ENCODE assay signal across 8 cellular contexts in the genomic region with DNA sequence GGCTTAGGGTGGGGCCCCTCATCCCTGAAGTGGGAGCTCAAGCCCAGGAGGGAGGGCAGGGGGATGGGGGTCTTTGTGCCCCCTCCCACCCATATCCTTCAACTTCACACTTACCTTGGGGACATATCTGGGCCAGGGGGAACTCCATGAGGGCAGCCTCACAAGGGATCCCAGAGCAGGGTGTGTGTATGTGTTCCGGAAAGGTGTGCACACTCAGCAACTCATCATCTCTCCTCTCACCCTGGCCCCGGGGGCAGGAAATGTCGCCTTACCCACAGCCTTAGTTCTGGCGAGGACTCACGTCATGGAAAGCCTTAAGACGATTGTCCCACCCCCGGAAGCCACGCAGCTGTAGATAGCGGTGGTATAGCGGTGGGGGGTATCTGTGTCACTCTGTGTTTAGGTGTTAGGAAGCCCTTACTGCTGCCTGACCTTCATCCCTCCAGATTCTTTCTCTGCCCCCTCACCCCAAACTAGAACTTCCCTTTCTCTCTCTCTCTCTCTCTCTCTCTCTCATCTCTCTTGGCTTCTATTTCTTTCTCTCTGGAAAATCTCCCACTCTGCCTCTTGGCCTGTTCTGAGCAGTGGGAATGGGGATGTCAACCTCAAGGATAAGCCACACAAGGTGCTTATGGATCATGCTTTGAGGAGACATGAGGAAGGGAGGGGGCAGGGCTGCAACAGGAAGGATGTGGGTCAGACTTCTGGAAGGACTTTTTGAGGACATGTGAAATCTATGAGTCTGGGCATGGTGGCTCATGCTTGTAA. TPM values are rescaled to one million over a fixed set of nuclear protein-coding genes. Genes with fewer than 3 reads are reported as not detected.
DNase-seq lines count a peak whose midpoint lies in the region; ATAC-seq, FAIRE-seq and TF ChIP-seq lines count a peak whose summit lies in the region.

Gene SH2D2A, minus strand, starts transcription at position 288 of the 768 bp plus-strand sequence. Its CDS starts 140 bp downstream, at position 148.

- TF ChIP-seq CTCF in GM12878 (IDR thresholded peaks at IDR 0.05 in 2 of 3, conservative IDR thresholded peaks at IDR 0.05 in 1 of 3; ENCODE audit: control insufficient read depth in 2 of 3, extremely low read depth in 1 of 3, insufficient read depth in 1 of 3, low read depth in 3 of 3, low read length in 3 of 3) (no peak), stomach (IDR thresholded peaks at IDR 0.05) (no peak)

- POLR2A ChIA-PET in GM12878 (lab: Charles Lee): interaction anchor here (0.6 to 2.1 kb wide), 7 partner anchors 9 to 359 kb away, joined by 3 to 6 read pairs (median 5); partner anchors contain the start of genes ISG20L2 and METTL25B

- peaks cover 0 to 4% (median 0%) of the 10 kb centered on the region in 7 donors for H3K9me3 Mint-ChIP-seq in naive B cell

- in situ Hi-C loops in GM12878 (cut with MboI): no loop called here

- H3K9me3 ChIP-seq in GM12878 (replicated peaks; ENCODE audit: control insufficient read depth, insufficient read depth, low read length) (no peaks in the 10 kb centered on the region), stomach (no peaks in the 10 kb centered on the region)

- no peaks in the 10 kb centered on the region for H3K36me3 Mint-ChIP-seq in naive B cell

- no peak for TF ChIP-seq RAD21 in GM12878 (IDR thresholded peaks at IDR 0.05; ENCODE audit: insufficient read depth, low read depth, low read length)

- no peaks in the 10 kb centered on the region for H4K20me1 ChIP-seq in GM12878 (ENCODE audit: control insufficient read depth, insufficient read depth)

- H3K27ac ChIP-seq in GM12878 (ENCODE audit: control insufficient read depth, insufficient read depth): peak within 1 kb of the TSS; percentile 45
- peak within 1 kb of the TSS; percentile 60 to 83 (median 76) for H3K27ac ChIP-seq in stomach

- RAD21 ChIA-PET in GM12878 (lab: Charles Lee; ENCODE audit: unreplicated experiment): interaction anchor here (1.3 to 1.6 kb wide), 3 partner anchors 21 to 91 kb away, joined by 4 to 7 read pairs (median 6); partner anchors contain the start of gene MRPL24

- peak within 1 kb of the TSS; percentile 55 to 97 (median 88) for H3K27ac Mint-ChIP-seq in naive B cell

- peak within 1 kb of the TSS; percentile 90 for H2AFZ ChIP-seq in GM12878 (ENCODE audit: control insufficient read depth, low read depth, low read length)

- peak; percentile 75; the same call in 1 of the 2 replicates for TF ChIP-seq POLR2A in GM12878 (IDR thresholded peaks at IDR 0.05; ENCODE audit: low read depth, low read length)
- no peak for TF ChIP-seq POLR2A in stomach (IDR thresholded peaks at IDR 0.05)

- H3K4me1 Mint-ChIP-seq in naive B cell: peaks cover 30 to 33% (median 31%) of the 10 kb centered on the region in 3 donors

- H3K4me1 ChIP-seq in GM12878 (ENCODE audit: control insufficient read depth, insufficient read depth, low read length): peaks cover 20% of the 10 kb centered on the region
- peaks cover 15 to 31% (median 21%) of the 10 kb centered on the region in 4 donors for H3K4me1 ChIP-seq in stomach

- FAIRE-seq in GM12878 (lab: Jason Lieb, UNC): peak; percentile 90

- H3K36me3 ChIP-seq in GM12878 (ENCODE audit: control insufficient read depth in 2 of 2, insufficient read depth in 2 of 2, low read length in 1 of 2): no peaks in the 10 kb centered on the region; a peak in 1 of 4 replicates
- no peaks in the 10 kb centered on the region for H3K36me3 ChIP-seq in stomach

- H3K4me3 Mint-ChIP-seq in naive B cell: peak within 1 kb of the TSS; percentile 3 to 85 (median 69)

- H3K4me3 ChIP-seq in GM12878 (peak within 1 kb of the TSS; percentile 53), stomach (peak within 1 kb of the TSS in 3 of 4 donors; percentile 13 to 42 (median 32))

- peak; percentile 85 for ATAC-seq in GM18511 (IDR thresholded peaks at IDR 0.05; ENCODE audit: unreplicated experiment)
- peak; percentile 76 for ATAC-seq in HG03280 (IDR thresholded peaks at IDR 0.05; ENCODE audit: unreplicated experiment)
- ATAC-seq in GM12878: peak; percentile 90
- ATAC-seq in naive B cell (ENCODE audit: low read depth in 2 of 2): peak; percentile 85 to 91

- SMC1A ChIA-PET in GM12878 (lab: Charles Lee; ENCODE audit: uncharacterized antibody, unreplicated experiment): interaction anchor here (0.7 to 3.3 kb wide), 8 partner anchors 9 to 90 kb away, joined by 3 to 20 read pairs (median 3); partner anchors contain the start of gene MRPL24

- peaks cover 13 to 39% (median 20%) of the 10 kb centered on the region in 3 donors for H3K27me3 Mint-ChIP-seq in naive B cell

- DNase-seq in T-helper 9 cell (peak; percentile 92), GM12878 (ENCODE audit: low read depth, low spot score) (peak; percentile 71), naive B cell (peak; percentile 69), stomach (peak; percentile 65), NCI-H446 (lab: John Stamatoyannopoulos, UW) (no peak), iPS-NIHi11 (ENCODE audit: low spot score) (no peak)

- H3K79me2 ChIP-seq in GM12878 (ENCODE audit: control insufficient read depth, insufficient read depth, low read length): no peaks in the 10 kb centered on the region

- WGBS in GM12878 (ENCODE audit: insufficient coverage, insufficient replicate concordance, low lambda C conversion rate, missing lambda C conversion rate): 8% methylated on average over 10 of the region's 10 CpGs
- 24 to 63% (median 55%) methylated on average over 10 of the region's 10 CpGs for WGBS in stomach, 5 donors

- H3K4me2 ChIP-seq in GM12878 (ENCODE audit: control insufficient read depth, insufficient read depth): peak within 1 kb of the TSS; percentile 82

- CTCF ChIA-PET in GM12878 (lab: Yijun Ruan, JAX): interaction anchor here (1.0 to 2.9 kb wide), 6 partner anchors 10 to 91 kb away, joined by 3 to 19 read pairs (median 8); partner anchors contain the start of gene NTRK1

- TF ChIP-seq EP300 in GM12878 (IDR thresholded peaks at IDR 0.05; ENCODE audit: borderline replicate concordance in 1 of 2, control insufficient read depth in 1 of 2, low read depth in 2 of 2, low read length in 2 of 2) (peak in 1 of 2 experiments; percentile 71; a peak in 3 of 4 replicates), stomach (IDR thresholded peaks at IDR 0.05) (no peak)

- peak within 1 kb of the TSS; percentile 71 for H3K9ac ChIP-seq in GM12878 (ENCODE audit: control insufficient read depth, insufficient read depth, low read length)

- no TSS peak for BruUV-seq in GM12878 (replicated peaks; lab: Mats Ljungman, UMichigan)

- intact Hi-C loops in GM12878 (cut with micrococcal nuclease; ENCODE audit: unreplicated experiment) (no loop called here), stomach (cut with DNase I; ENCODE audit: low total_unique reads) (no loop called here)

- H3K27me3 ChIP-seq in GM12878 (replicated peaks in 1 of 2; ENCODE audit: control insufficient read depth in 2 of 2, insufficient read depth in 2 of 2, low read length in 1 of 2) (no peaks in the 10 kb centered on the region), stomach (peaks cover 0 to 17% (median 0%) of the 10 kb centered on the region in 3 donors)

TF ChIP-seq in GM12878, 131 proteins besides CTCF, POLR2A, EP300 and RAD21 (continues in another document):
- TF ChIP-seq DPF2 (IDR thresholded peaks at IDR 0.05) (peak; percentile 63), ATF7 (IDR thresholded peaks at IDR 0.05; ENCODE audit: low read depth) (peak; percentile 88), GABPA (IDR thresholded peaks at IDR 0.05; ENCODE audit: low read depth) (peak; percentile 75), CHD4 (IDR thresholded peaks at IDR 0.05) (no peak), KLF5 (IDR thresholded peaks at IDR 0.05; ENCODE audit: partially characterized antibody) (peak; percentile 35), PKNOX1 (IDR thresholded peaks at IDR 0.05) (peak; percentile 74), IKZF1 (conservative IDR thresholded peaks at IDR 0.05) (peak; percentile 63), CREB1 (IDR thresholded peaks at IDR 0.05; ENCODE audit: low read depth) (peak; percentile 96), TCF12 (IDR thresholded peaks at IDR 0.05; ENCODE audit: low read depth, low read length) (0 out of 2 replicates have a peak, but pooled peaks have one; percentile 45), MEF2B (IDR thresholded peaks at IDR 0.05; ENCODE audit: partially characterized antibody, poor library complexity, severe bottlenecking) (peak; percentile 28), SIN3A (IDR thresholded peaks at IDR 0.05; ENCODE audit: low read depth, low read length) (0 out of 2 replicates have a peak, but pooled peaks have one; percentile 33)

RNA-seq across cellular contexts. Expression of gene SH2D2A, which starts in this region (rescaled TPM):
- total RNA-seq in GM12878 (2013; cell fraction: nucleolus; rRNA removed): 22.4 and 23.9 TPM in 2 replicates
- 9.9 and 11.4 TPM in 2 replicates for total RNA-seq in GM12878 (2014; rRNA removed)
- 4.6 and 5.4 TPM in 2 replicates for total RNA-seq in GM12878 (2014; rRNA removed; fragmentation: Illumina TruSeq; extraction: Trizol)
- total RNA-seq in GM12878 (2021): 15.9 and 17.4 TPM in 2 replicates
- 1.8 TPM for polyA plus RNA-seq in GM12878 (2011; ENCODE audit: low read depth)
- polyA plus RNA-seq in GM12878 (2011; rRNA removed): 3.7 and 9.7 TPM in 2 replicates
- 11.4 and 13.8 TPM in 2 replicates for polyA plus RNA-seq in GM12878 (2011; cell fraction: cytosol; rRNA removed)
- 23.0 and 23.7 TPM in 2 replicates for polyA plus RNA-seq in GM12878 (2011; cell fraction: nucleus; rRNA removed)
- 3.4 and 5.8 TPM in 2 replicates for polyA plus RNA-seq in GM12878 (2012)
- polyA plus RNA-seq in GM12878 (2014; fragmentation: Illumina TruSeq; extraction: Trizol): 2.2 and 4.4 TPM in 2 replicates
- polyA plus RNA-seq in GM12878 (2014; fragmentation: Nextera tagmentation; extraction: Ambion mirVana): 1 to 10 TPM in 1 of 2 experiments, under 1 TPM in 1; 0.72 to 1.8 TPM
- 10.7 and 11.6 TPM in 2 replicates for polyA plus RNA-seq in GM12878 (2014; rRNA removed)
- 1 to 10 TPM; 6.5 to 7.4 TPM for polyA plus RNA-seq in GM12878 (2016; fragmentation: Nextera tagmentation; extraction: Ambion mirVana)
- 8.1 and 15.6 TPM in 2 replicates for polyA minus RNA-seq in GM12878 (2011; rRNA and poly(A)+ RNA removed)
- 8.7 and 12.3 TPM in 2 replicates for polyA minus RNA-seq in GM12878 (2011; cell fraction: cytosol; rRNA and poly(A)+ RNA removed)
- 19.2 and 32.7 TPM in 2 replicates for polyA minus RNA-seq in GM12878 (2011; cell fraction: nucleus; rRNA and poly(A)+ RNA removed)
- polyA plus RNA-seq in naive B cell (ENCODE audit: low read depth in 6 of 6): 1 to 10 TPM in 1 of 6 donors, under 1 TPM in 4, not detected in 1; 0.26 to 1.2 (median 0.31) TPM
- 10 to 100 TPM in 2 of 5 donors, under 1 TPM in 1, not detected in 2; 0.73 to 19.9 (median 11.6) TPM for total RNA-seq in stomach
- 1 to 10 TPM in 2 of 3 donors, under 1 TPM in 1; 0.61 to 1.6 (median 1.4) TPM for polyA plus RNA-seq in stomach

Comparison
In these comparisons a context has a peak if more than half of its experiments do, and no peak if none do; other contexts are left out.
1. DNase-seq: peak in T-helper 9 cell (single experiment), GM12878 (single experiment), naive B cell (single experiment) and stomach (single experiment); none in NCI-H446 (0 of 2) and iPS-NIHi11 (single experiment).
2. Peak in every context shown above with its lines, with median percentiles within 50 percentile points of each other: ATAC-seq.